In genomic region chr21:28832013-28832714, GRCh38 we compare ENCODE assay signal across 9 cellular contexts.
DNase-seq lines count a peak whose midpoint lies in the region; ATAC-seq lines count a peak whose summit lies in the region.
"Had no signal": no experiment of that assay in that cellular context is flagged by ENCODE, and none has a peak within 500 bp of the region (broad histone marks: within the 10 kb centered on the region; RNA-seq: fewer than 3 reads in every experiment).

No MANE protein-coding gene starts in this region.

- peak overlapping the region; percentile 85 for H3K27ac Mint-ChIP-seq in activated naive CD8-positive, alpha-beta T cell treated with anti-CD3 and anti-CD28 coated beads, Interleukin-2, amount 10 ng/mL, durations not matched to agents 7 days and 5 days
- H3K27ac Mint-ChIP-seq: dendritic cell treated with granulocyte-macrophage colony-stimulating factor and Interleukin-4, amounts not matched to agents 40 ng/mL and 50 ng/mL, for 4 days had no signal

- no peaks in the 10 kb centered on the region for H3K27me3 Mint-ChIP-seq in activated naive CD8-positive, alpha-beta T cell treated with anti-CD3 and anti-CD28 coated beads, Interleukin-2, amount 10 ng/mL, durations not matched to agents 7 days and 5 days
- H3K27me3 Mint-ChIP-seq: dendritic cell treated with granulocyte-macrophage colony-stimulating factor and Interleukin-4, amounts not matched to agents 40 ng/mL and 50 ng/mL, for 4 days had no signal

- POLR2A ChIA-PET in activated naive CD8-positive, alpha-beta T cell treated with anti-CD3 and anti-CD28 coated beads, Interleukin-2, amount 10 ng/mL, durations not matched to agents 7 days and 5 days (lab: Charles Lee), result interaction anchor here (0.7 to 1.5 kb wide), 3 partner anchors 9 to 161 kb away, joined by 3 to 4 read pairs (median 3); partner anchors contain the start of gene LTN1

- H3K27ac ChIP-seq in Karpas-422 (ENCODE audit: low read length) (no peak overlapping the region), mesodermal cell (ENCODE audit: low read depth, low read length, severe bottlenecking) (peak overlapping the region; percentile 52)

- no peak overlapping the region for H3K9ac ChIP-seq in Karpas-422 (ENCODE audit: low read length)

- H3K4me1 ChIP-seq in Karpas-422 (ENCODE audit: low read length) (peaks cover 15% of the 10 kb centered on the region), mesodermal cell (ENCODE audit: control insufficient read depth, insufficient read depth, low read length, poor library complexity, severe bottlenecking) (peaks cover 29% of the 10 kb centered on the region)

- DNase-seq in GF-D8 (lab: John Stamatoyannopoulos, UW) (peak; percentile 50), Karpas-422 (peak; percentile 38), medulla oblongata (ENCODE audit: extremely low spot score) (no peak), NCI-H82 (lab: John Stamatoyannopoulos, UW) (no peak)
- DNase-seq in activated naive CD8-positive, alpha-beta T cell treated with anti-CD3 and anti-CD28 coated beads, Interleukin-2, amount 10 ng/mL, durations not matched to agents 7 days and 5 days, result no peak
- DNase-seq: left ventricle myocardium superior had no signal

- H4K20me1 ChIP-seq in Karpas-422 (ENCODE audit: insufficient read depth, low read depth, low read length), result no peaks in the 10 kb centered on the region

- WGBS in mesodermal cell (ENCODE audit: insufficient coverage in 2 of 2), 2 experiments, result no CpG with 5 or more reads among the region's 1 CpG

- H3K9me3 Mint-ChIP-seq in activated naive CD8-positive, alpha-beta T cell treated with anti-CD3 and anti-CD28 coated beads, Interleukin-2, amount 10 ng/mL, durations not matched to agents 7 days and 5 days, result peaks cover 5% of the 10 kb centered on the region
- H3K9me3 Mint-ChIP-seq: dendritic cell treated with granulocyte-macrophage colony-stimulating factor and Interleukin-4, amounts not matched to agents 40 ng/mL and 50 ng/mL, for 4 days had no signal

- no peaks in the 10 kb centered on the region for H3K27me3 ChIP-seq in Karpas-422 (ENCODE audit: low read length)

- H3K4me3 ChIP-seq in Karpas-422 (ENCODE audit: low read length), result no peak overlapping the region
- H3K4me3 ChIP-seq in mesodermal cell (ENCODE audit: extremely low read depth, insufficient read depth, low read length, poor library complexity, severe bottlenecking), result no peak overlapping the region

- no peaks in the 10 kb centered on the region for H3K9me2 ChIP-seq in Karpas-422 (replicated peaks; ENCODE audit: insufficient read depth, low read length)

- peaks cover 28% of the 10 kb centered on the region for H3K36me3 Mint-ChIP-seq in activated naive CD8-positive, alpha-beta T cell treated with anti-CD3 and anti-CD28 coated beads, Interleukin-2, amount 10 ng/mL, durations not matched to agents 7 days and 5 days

- no peak overlapping the region for H2AFZ ChIP-seq in Karpas-422 (ENCODE audit: low read length)

- peak overlapping the region; percentile 78 for H3K4me3 Mint-ChIP-seq in activated naive CD8-positive, alpha-beta T cell treated with anti-CD3 and anti-CD28 coated beads, Interleukin-2, amount 10 ng/mL, durations not matched to agents 7 days and 5 days
- H3K4me3 Mint-ChIP-seq: dendritic cell treated with granulocyte-macrophage colony-stimulating factor and Interleukin-4, amounts not matched to agents 40 ng/mL and 50 ng/mL, for 4 days had no signal

- H3K9me3 ChIP-seq in Karpas-422 (ENCODE audit: low read length) (no peaks in the 10 kb centered on the region), mesodermal cell (ENCODE audit: control insufficient read depth, low read length) (peaks cover 4% of the 10 kb centered on the region)

- H3K36me3 ChIP-seq in Karpas-422 (ENCODE audit: insufficient read depth, low read length) (no peaks in the 10 kb centered on the region), mesodermal cell (ENCODE audit: control insufficient read depth, insufficient read depth, low read length) (no peaks in the 10 kb centered on the region)

- H3K4me1 Mint-ChIP-seq in activated naive CD8-positive, alpha-beta T cell treated with anti-CD3 and anti-CD28 coated beads, Interleukin-2, amount 10 ng/mL, durations not matched to agents 7 days and 5 days, result peaks cover 62% of the 10 kb centered on the region

- ATAC-seq in activated naive CD8-positive, alpha-beta T cell treated with anti-CD3 and anti-CD28 coated beads, Interleukin-2, amount 10 ng/mL, durations not matched to agents 7 days and 5 days (ENCODE audit: low read depth), result peak; percentile 93
- ATAC-seq in GM18519 (IDR thresholded peaks at IDR 0.05; ENCODE audit: low FRiP score, unreplicated experiment), result no peak
- ATAC-seq: left ventricle myocardium superior had no signal

- no peak overlapping the region for H3K4me2 ChIP-seq in Karpas-422 (ENCODE audit: low read depth, low read length, poor library complexity, severe bottlenecking)

- H3K79me2 ChIP-seq in Karpas-422 (ENCODE audit: low read length), result no peaks in the 10 kb centered on the region

Comparison
In these comparisons a context has a peak if more than half of its experiments do, and no peak if none do; other contexts are left out.
1. DNase-seq: peak in GF-D8 (single experiment) and Karpas-422 (single experiment); none in activated naive CD8-positive, alpha-beta T cell treated with anti-CD3 and anti-CD28 coated beads, Interleukin-2, amount 10 ng/mL, durations not matched to agents 7 days and 5 days (single experiment), medulla oblongata (single experiment) and NCI-H82 (single experiment).